ENCODE assay signal across 9 cellular contexts in the genomic region with DNA sequence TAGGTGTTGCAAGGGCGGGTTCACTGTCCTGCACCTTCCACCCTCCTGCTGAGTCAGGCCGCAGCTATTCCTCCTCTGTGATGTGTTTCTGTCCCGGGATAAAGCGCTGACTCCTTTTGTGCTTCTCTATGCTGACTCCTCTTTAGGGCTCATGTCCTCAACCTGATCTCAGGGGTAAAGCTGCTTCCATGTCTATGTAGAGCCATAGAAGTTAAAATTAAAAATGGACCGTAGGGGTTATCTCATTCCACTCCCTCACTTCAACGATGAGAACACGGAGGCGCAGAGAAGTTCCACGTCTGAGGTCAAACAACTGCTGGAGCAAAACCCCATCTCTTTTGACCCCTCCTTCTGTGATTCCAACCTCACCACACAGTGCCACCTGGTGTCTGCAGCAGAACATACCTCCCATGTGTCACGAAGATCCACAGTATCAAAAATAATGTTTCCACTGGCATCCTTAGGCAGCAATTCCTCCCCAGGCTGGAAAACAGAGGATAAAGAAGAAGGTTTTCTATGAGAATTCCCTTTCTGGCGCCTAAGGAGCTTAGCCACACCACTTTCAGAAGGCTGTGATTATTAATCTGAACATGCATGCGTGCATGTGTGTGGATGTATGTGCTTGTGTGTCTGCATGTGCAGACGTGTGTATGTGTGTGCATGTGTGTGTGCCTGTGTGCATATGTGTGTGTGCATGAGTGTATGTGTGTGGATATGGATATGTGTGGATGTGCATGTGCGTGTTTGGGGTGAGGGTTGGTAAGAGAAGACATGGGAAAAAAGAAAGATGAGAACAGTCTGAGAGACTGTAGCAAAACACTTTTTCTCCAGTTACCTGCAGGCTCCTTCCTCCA.
DNase-seq lines count a peak whose midpoint lies in the region; ATAC-seq and TF ChIP-seq lines count a peak whose summit lies in the region.
"Had no signal": no experiment of that assay in that cellular context is flagged by ENCODE, and none has a peak within 500 bp of the region (broad histone marks: within the 10 kb centered on the region; RNA-seq: fewer than 3 reads in every experiment).

No MANE protein-coding gene starts in this region.

- WGBS in SK-N-SH (ENCODE audit: low lambda C conversion rate), result 22% methylated on average over 14 of the region's 14 CpGs
- WGBS in hepatocyte (ENCODE audit: low lambda C conversion rate, missing lambda C conversion rate), result 54% methylated on average over 14 of the region's 14 CpGs

- no peaks in the 10 kb centered on the region for H3K9me3 ChIP-seq in SK-N-SH
- no peaks in the 10 kb centered on the region for H3K9me3 ChIP-seq in ascending aorta
- no peaks in the 10 kb centered on the region for H3K9me3 ChIP-seq in hepatocyte (ENCODE audit: low read depth)

- H3K4me2 ChIP-seq in SK-N-SH (no peak overlapping the region), hepatocyte (peak overlapping the region; percentile 39)

- H3K4me1 ChIP-seq in SK-N-SH (ENCODE audit: control insufficient read depth in 1 of 2, insufficient read depth in 2 of 2, low read depth in 1 of 2, low read length in 1 of 2) (peaks cover 0 to 13% of the 10 kb centered on the region in 2 experiments; a peak in 1 of 4 replicates), ascending aorta (no peaks in the 10 kb centered on the region), hepatocyte (ENCODE audit: insufficient read depth) (no peaks in the 10 kb centered on the region)

- no peak overlapping the region for H3K9ac ChIP-seq in SK-N-SH

- H3K36me3 ChIP-seq in SK-N-SH (replicated peaks in 1 of 2; ENCODE audit: control insufficient read depth in 1 of 2, insufficient read depth in 2 of 2, low read length in 1 of 2) (no peaks in the 10 kb centered on the region), ascending aorta (no peaks in the 10 kb centered on the region), hepatocyte (replicated peaks; ENCODE audit: insufficient read depth, low read depth) (no peaks in the 10 kb centered on the region)

- no peaks in the 10 kb centered on the region; the same call in 1 of the 2 replicates for H3K27me3 ChIP-seq in SK-N-SH (ENCODE audit: insufficient read depth)
- H3K27me3 ChIP-seq in ascending aorta, result no peaks in the 10 kb centered on the region
- H3K27me3 ChIP-seq in hepatocyte, result no peaks in the 10 kb centered on the region

- TF ChIP-seq CTCF in SK-N-SH (IDR thresholded peaks at IDR 0.05) (peak; percentile 64), ascending aorta (IDR thresholded peaks at IDR 0.05) (peak; percentile 53 to 65 (median 60)), hepatocyte (IDR thresholded peaks at IDR 0.05; ENCODE audit: poor library complexity) (peak; percentile 64)

- no peak overlapping the region for H3K4me3 ChIP-seq in SK-N-SH (ENCODE audit: low read depth in 2 of 2, low read length in 1 of 2)
- H3K4me3 ChIP-seq in ascending aorta, result no peak overlapping the region
- H3K4me3 ChIP-seq in hepatocyte, result no peak overlapping the region

- TF ChIP-seq RAD21 in SK-N-SH (IDR thresholded peaks at IDR 0.05; ENCODE audit: low read length), result peak; percentile 67

- H4K20me1 ChIP-seq in SK-N-SH (ENCODE audit: insufficient read depth) (no peaks in the 10 kb centered on the region), hepatocyte (ENCODE audit: insufficient read depth, poor library complexity, severe bottlenecking) (no peaks in the 10 kb centered on the region)

- intact Hi-C loops in ascending aorta (cut with DNase I), result loop anchor here (1.0 kb wide), 2 partner anchors 434 to 469 kb away; no protein-coding TSS in a partner anchor

- no peaks in the 10 kb centered on the region for H3K9me2 ChIP-seq in SK-N-SH
- H3K9me2 ChIP-seq in hepatocyte (replicated peaks; ENCODE audit: insufficient read depth), result no peaks in the 10 kb centered on the region

- DNase-seq in Caki2 (ENCODE audit: low read depth), result peak; percentile 91
- peak; percentile 57 for DNase-seq in HuH-7 (ENCODE audit: low spot score)
- DNase-seq in SK-N-SH, result peak; percentile 51
- peak in 1 of 2 donors; percentile 75 for DNase-seq in ascending aorta (ENCODE audit: low spot score in 2 of 2)
- DNase-seq in hepatocyte (ENCODE audit: low spot score), result peak; percentile 74
- DNase-seq in stimulated activated CD4-positive, alpha-beta T cell treated with anti-CD3 and anti-CD28 coated beads, Interleukin-15, amount 100 ng/mL, for 24 hours, result peak; percentile 77
- no peak for DNase-seq in epidermal melanocyte (ENCODE audit: insufficient read length, low spot score)
- DNase-seq: activated B cell treated with CpG ODN at 0.5 μM for 24 hours had no signal

- POLR2A ChIA-PET in SK-N-SH (lab: Yijun Ruan, JAX), result no interaction called here

- ATAC-seq in GM19468 (IDR thresholded peaks at IDR 0.05; ENCODE audit: extremely low read depth, unreplicated experiment), result peak; percentile 51

- no peaks in the 10 kb centered on the region for H3F3A ChIP-seq in SK-N-SH (replicated peaks; ENCODE audit: insufficient read depth)

- no peak for TF ChIP-seq EP300 in SK-N-SH (IDR thresholded peaks at IDR 0.05; ENCODE audit: borderline replicate concordance in 1 of 2, low read depth in 1 of 2, low read length in 1 of 2)

- H3K27ac ChIP-seq in SK-N-SH (ENCODE audit: low read depth in 2 of 2, low read length in 1 of 2) (no peak overlapping the region), ascending aorta (no peak overlapping the region), hepatocyte (no peak overlapping the region)

- in situ Hi-C loops in Caki2 (cut with HindIII; ENCODE audit: low pct_unique_long_range_greater_than_20kb, low sequenced_read_pairs), result no loop called here

- CTCF ChIA-PET in SK-N-SH (lab: Yijun Ruan, JAX), result interaction anchor here (0.6 to 4.5 kb wide), 15 partner anchors 12 to 439 kb away, joined by 3 to 65 read pairs (median 3); no protein-coding TSS in a partner anchor

- H2AFZ ChIP-seq in SK-N-SH (ENCODE audit: low read depth) (peak overlapping the region; percentile 68; the same call in 1 of the 2 replicates), hepatocyte (peak overlapping the region; percentile 27)

- H3K79me2 ChIP-seq in SK-N-SH (ENCODE audit: insufficient read depth) (no peaks in the 10 kb centered on the region), hepatocyte (no peaks in the 10 kb centered on the region)

TF ChIP-seq in SK-N-SH, 30 proteins besides CTCF, POLR2A, EP300 and RAD21:
- TF ChIP-seq FOXJ3 (CRISPR knock-in tag; IDR thresholded peaks at IDR 0.05) (no peak), SMC3 (IDR thresholded peaks at IDR 0.05; ENCODE audit: low read depth, low read length) (peak; percentile 67)
